ENCODE assay signal across 10 cellular contexts in genomic region chr19:51701468-51702100, GRCh38. TPM values are rescaled to one million over a fixed set of nuclear protein-coding genes. Genes with fewer than 3 reads are reported as not detected.
DNase-seq lines count a peak whose midpoint lies in the region; ATAC-seq and TF ChIP-seq lines count a peak whose summit lies in the region.
"Had no signal": no experiment of that assay in that cellular context is flagged by ENCODE, and none has a peak within 500 bp of the region (broad histone marks: within the 10 kb centered on the region; RNA-seq: fewer than 3 reads in every experiment).

No MANE protein-coding gene starts in this region.

- TF ChIP-seq POLR2A in prostate gland (IDR thresholded peaks at IDR 0.05), result no peak

- CTCF ChIA-PET in RWPE1 (lab: Yijun Ruan, JAX), result interaction anchor here (1.6 kb wide), 1 partner anchor 32 kb away, joined by 3 read pairs; no protein-coding TSS in a partner anchor

- peaks cover 30% of the 10 kb centered on the region for H4K20me1 ChIP-seq in BLaER1
- H4K20me1 ChIP-seq in hepatocyte (ENCODE audit: insufficient read depth, poor library complexity, severe bottlenecking), result peaks cover 65% of the 10 kb centered on the region

- no peak overlapping the region for H3K27ac ChIP-seq in BLaER1
- H3K27ac ChIP-seq in RWPE1, result peak overlapping the region; percentile 90
- H3K27ac ChIP-seq in hepatocyte, result peak overlapping the region; percentile 91
- H3K27ac ChIP-seq in prostate gland, result peak overlapping the region; percentile 88 to 91

- H3K9me2 ChIP-seq in hepatocyte (replicated peaks; ENCODE audit: insufficient read depth), result no peaks in the 10 kb centered on the region

- H3K4me3 ChIP-seq in BLaER1 (no peak overlapping the region), hepatocyte (no peak overlapping the region), prostate gland (no peak overlapping the region)

- no peaks in the 10 kb centered on the region for H3K9me3 ChIP-seq in BLaER1
- no peaks in the 10 kb centered on the region for H3K9me3 ChIP-seq in hepatocyte (ENCODE audit: low read depth)
- H3K9me3 ChIP-seq in prostate gland, result no peaks in the 10 kb centered on the region

- DNase-seq in RWPE1 (ENCODE audit: low spot score) (no peak), hepatocyte (ENCODE audit: low spot score) (no peak), prostate gland (ENCODE audit: low spot score) (no peak), NCI-H774 (lab: John Stamatoyannopoulos, UW) (no peak)
- no peak for DNase-seq in effector CD8-positive, alpha-beta T cell (lab: John Stamatoyannopoulos, UW)
- DNase-seq: NCI-H446 had no signal

- peaks cover 31% of the 10 kb centered on the region for H3K4me1 ChIP-seq in BLaER1
- peaks cover 25% of the 10 kb centered on the region for H3K4me1 ChIP-seq in hepatocyte (ENCODE audit: insufficient read depth)
- H3K4me1 ChIP-seq in prostate gland (replicated peaks), result peaks cover 13% of the 10 kb centered on the region

- no peak for TF ChIP-seq CTCF in RWPE1 (conservative IDR thresholded peaks at IDR 0.05; ENCODE audit: low read depth)
- no peak for TF ChIP-seq CTCF in hepatocyte (IDR thresholded peaks at IDR 0.05; ENCODE audit: poor library complexity)
- no peak for TF ChIP-seq CTCF in prostate gland (IDR thresholded peaks at IDR 0.05)

- peaks cover 61% of the 10 kb centered on the region for H3K36me3 ChIP-seq in BLaER1
- no peaks in the 10 kb centered on the region for H3K36me3 ChIP-seq in hepatocyte (replicated peaks; ENCODE audit: insufficient read depth, low read depth)
- H3K36me3 ChIP-seq in prostate gland, result no peaks in the 10 kb centered on the region

- intact Hi-C loops in prostate gland (cut with DNase I), result loop anchor here (5.0 kb wide), 1 partner anchor 334 kb away; the partner anchor contains the start of genes CLDND2 and ETFB

- peaks cover 16% of the 10 kb centered on the region for H3K27me3 ChIP-seq in BLaER1
- H3K27me3 ChIP-seq in hepatocyte, result no peaks in the 10 kb centered on the region
- no peaks in the 10 kb centered on the region for H3K27me3 ChIP-seq in prostate gland (replicated peaks; ENCODE audit: insufficient read depth)

- H3K9ac ChIP-seq in BLaER1, result no peak overlapping the region

- H3K4me2 ChIP-seq in BLaER1, result 0 out of 2 replicates have a peak overlapping the region, but pooled peaks have one; percentile 90
- H3K4me2 ChIP-seq in hepatocyte, result peak overlapping the region; percentile 77

- peaks cover 33% of the 10 kb centered on the region for H3K79me2 ChIP-seq in hepatocyte

- 87% methylated on average over 12 of the region's 12 CpGs for WGBS in hepatocyte (ENCODE audit: low lambda C conversion rate, missing lambda C conversion rate)
- WGBS in prostate gland, result 79% methylated on average over 12 of the region's 12 CpGs

- no peak overlapping the region for H2AFZ ChIP-seq in hepatocyte

- no peak for ATAC-seq in HG02571 (IDR thresholded peaks at IDR 0.05; ENCODE audit: unreplicated experiment)
- ATAC-seq in HG02938 (IDR thresholded peaks at IDR 0.05; ENCODE audit: unreplicated experiment), result no peak
- ATAC-seq: activated CD8-positive, alpha-beta T cell treated with anti-CD3 and anti-CD28 coated beads for 36 hours had no signal

- POLR2A ChIA-PET in RWPE1 (lab: Yijun Ruan, JAX; ENCODE audit: low non-redundant PET), result interaction anchor here (1.2 kb wide), 1 partner anchor 13 kb away, joined by 3 read pairs; no protein-coding TSS in a partner anchor

RNA-seq across cellular contexts. Expression of gene SPACA6, which starts 8.5 kb away (rescaled TPM):
- total RNA-seq in hepatocyte (6.9 and 7.2 TPM in 2 replicates), prostate gland (10 to 100 TPM; 24.6 to 47.7 TPM)
- 13.1 and 17.7 TPM in 2 replicates for polyA plus RNA-seq in hepatocyte

RNA-seq across cellular contexts. Expression of gene HAS1, which starts 22.2 kb away (rescaled TPM):
- 0.13 TPM in 1 of 2 replicates, not detected in the other for total RNA-seq in hepatocyte
- polyA plus RNA-seq in hepatocyte, result 0.07 and 1.4 TPM in 2 replicates
- 1 to 10 TPM in 1 of 2 donors, not detected in 1; 1.9 TPM for total RNA-seq in prostate gland
- total RNA-seq: activated CD8-positive, alpha-beta T cell treated with anti-CD3 and anti-CD28 coated beads for 36 hours had no signal

RNA-seq across cellular contexts. Expression of gene FPR1, which starts 50.1 kb away (rescaled TPM):
- total RNA-seq in hepatocyte (0.24 and 0.53 TPM in 2 replicates), prostate gland (1 to 10 TPM in 1 of 2 donors, under 1 TPM in 1; 0.77 to 5.6 TPM)
- 1.7 and 2.6 TPM in 2 replicates for polyA plus RNA-seq in hepatocyte
- total RNA-seq: activated CD8-positive, alpha-beta T cell treated with anti-CD3 and anti-CD28 coated beads for 36 hours had no signal

RNA-seq across cellular contexts. Expression of gene SIGLEC14, which starts 55.0 kb away (rescaled TPM):
- total RNA-seq in hepatocyte, result 0.13 TPM in 1 of 2 replicates, not detected in the other
- polyA plus RNA-seq in hepatocyte, result 0.15 and 0.47 TPM in 2 replicates
- 1 to 10 TPM; 1.8 to 8.0 TPM for total RNA-seq in prostate gland
- total RNA-seq: activated CD8-positive, alpha-beta T cell treated with anti-CD3 and anti-CD28 coated beads for 36 hours had no signal

RNA-seq across cellular contexts. Expression of gene FPR2, which starts 59.4 kb away (rescaled TPM):
- total RNA-seq in hepatocyte (not detected in 2 replicates), prostate gland (under 1 TPM in 1 of 2 donors, not detected in 1; 0.97 TPM)
- polyA plus RNA-seq in hepatocyte, result not detected in 2 replicates
- total RNA-seq: activated CD8-positive, alpha-beta T cell treated with anti-CD3 and anti-CD28 coated beads for 36 hours had no signal
